Comparison of ENCODE assay signal across 1 cellular context in genomic region chr15:76931397-76932089, GRCh38.
A peak's percentile ranks its signal among the peaks of the same experiment; 100 is the strongest.
TF ChIP-seq lines count a peak whose summit lies in the region.

A gene with protein sequence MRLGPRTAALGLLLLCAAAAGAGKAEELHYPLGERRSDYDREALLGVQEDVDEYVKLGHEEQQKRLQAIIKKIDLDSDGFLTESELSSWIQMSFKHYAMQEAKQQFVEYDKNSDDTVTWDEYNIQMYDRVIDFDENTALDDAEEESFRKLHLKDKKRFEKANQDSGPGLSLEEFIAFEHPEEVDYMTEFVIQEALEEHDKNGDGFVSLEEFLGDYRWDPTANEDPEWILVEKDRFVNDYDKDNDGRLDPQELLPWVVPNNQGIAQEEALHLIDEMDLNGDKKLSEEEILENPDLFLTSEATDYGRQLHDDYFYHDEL (plus strand): TSS chr15:76931749. CDS start chr15:76931842, 93 bp downstream.

TF ChIP-seq in HepG2, 621 proteins besides CTCF, POLR2A, EP300 and RAD21 (continued from another document and continues in another):
- TF ChIP-seq ZBTB10 (CRISPR knock-in tag; IDR thresholded peaks at IDR 0.05; ENCODE audit: borderline replicate concordance) (no peak), MYC (CRISPR knock-in tag; IDR thresholded peaks at IDR 0.05; ENCODE audit: borderline replicate concordance) (peak; percentile 66; the same call in 1 of the 2 replicates), MIER2 (CRISPR knock-in tag; IDR thresholded peaks at IDR 0.05) (no peak), HCFC1 (IDR thresholded peaks at IDR 0.05; ENCODE audit: low read depth, low read length) (no peak), GTF2F1 (IDR thresholded peaks at IDR 0.05; ENCODE audit: low read length) (no peak), ATF6 (CRISPR knock-in tag; conservative IDR thresholded peaks at IDR 0.05) (no peak), NRL (CRISPR knock-in tag; IDR thresholded peaks at IDR 0.05; ENCODE audit: borderline replicate concordance) (no peak), ZNF75D (CRISPR knock-in tag; IDR thresholded peaks at IDR 0.05; ENCODE audit: borderline replicate concordance) (no peak), ZNF230 (CRISPR knock-in tag; IDR thresholded peaks at IDR 0.05) (peak; percentile 29; the same call in 1 of the 2 replicates), ZHX2 (IDR thresholded peaks at IDR 0.05; ENCODE audit: low read depth) (no peak), ZHX2 (CRISPR knock-in tag; IDR thresholded peaks at IDR 0.05; ENCODE audit: borderline replicate concordance) (no peak), ELF3 (CRISPR knock-in tag; IDR thresholded peaks at IDR 0.05) (peak; percentile 78), ZNF138 (CRISPR knock-in tag; IDR thresholded peaks at IDR 0.05; ENCODE audit: low read depth) (peak; percentile 79; the same call in 1 of the 2 replicates), ZNF484 (CRISPR knock-in tag; IDR thresholded peaks at IDR 0.05; ENCODE audit: borderline replicate concordance, low read depth) (no peak), GRHL1 (CRISPR knock-in tag; conservative IDR thresholded peaks at IDR 0.05) (no peak), RFXANK (CRISPR knock-in tag; IDR thresholded peaks at IDR 0.05) (no peak), THAP8 (CRISPR knock-in tag; IDR thresholded peaks at IDR 0.05; ENCODE audit: borderline replicate concordance) (no peak), MAF1 (CRISPR knock-in tag; IDR thresholded peaks at IDR 0.05; ENCODE audit: borderline replicate concordance) (no peak), TAF15 (IDR thresholded peaks at IDR 0.05; ENCODE audit: low read depth, low read length, poor library complexity, severe bottlenecking) (no peak), SMAD9 (CRISPR knock-in tag; IDR thresholded peaks at IDR 0.05) (no peak), TARDBP (CRISPR knock-in tag; IDR thresholded peaks at IDR 0.05) (0 out of 2 replicates have a peak, but pooled peaks have one; percentile 38), KDM5A (IDR thresholded peaks at IDR 0.05; ENCODE audit: borderline replicate concordance, low read length) (peak; percentile 37; the same call in 1 of the 2 replicates), TSC22D2 (CRISPR knock-in tag; IDR thresholded peaks at IDR 0.05; ENCODE audit: borderline replicate concordance) (no peak), ZNF142 (CRISPR knock-in tag; IDR thresholded peaks at IDR 0.05) (no peak), ZNF766 (CRISPR knock-in tag; IDR thresholded peaks at IDR 0.05; ENCODE audit: borderline replicate concordance) (peak; percentile 76; the same call in 1 of the 2 replicates), SOX6 (IDR thresholded peaks at IDR 0.05) (no peak), SOX6 (CRISPR knock-in tag; IDR thresholded peaks at IDR 0.05) (0 out of 2 replicates have a peak, but pooled peaks have one; percentile 16), BATF2 (CRISPR knock-in tag; IDR thresholded peaks at IDR 0.05) (no peak), DDIT3 (CRISPR knock-in tag; IDR thresholded peaks at IDR 0.05) (no peak), PAX8 (CRISPR knock-in tag; IDR thresholded peaks at IDR 0.05; ENCODE audit: borderline replicate concordance) (no peak), ZNF652 (CRISPR knock-in tag; IDR thresholded peaks at IDR 0.05; ENCODE audit: borderline replicate concordance, low read depth) (no peak), DNMT3B (CRISPR knock-in tag; conservative IDR thresholded peaks at IDR 0.05) (no peak), ZFP62 (CRISPR knock-in tag; IDR thresholded peaks at IDR 0.05) (no peak), NPAS2 (CRISPR knock-in tag; IDR thresholded peaks at IDR 0.05; ENCODE audit: borderline replicate concordance) (no peak)
- TF ChIP-seq, protein P1, sequence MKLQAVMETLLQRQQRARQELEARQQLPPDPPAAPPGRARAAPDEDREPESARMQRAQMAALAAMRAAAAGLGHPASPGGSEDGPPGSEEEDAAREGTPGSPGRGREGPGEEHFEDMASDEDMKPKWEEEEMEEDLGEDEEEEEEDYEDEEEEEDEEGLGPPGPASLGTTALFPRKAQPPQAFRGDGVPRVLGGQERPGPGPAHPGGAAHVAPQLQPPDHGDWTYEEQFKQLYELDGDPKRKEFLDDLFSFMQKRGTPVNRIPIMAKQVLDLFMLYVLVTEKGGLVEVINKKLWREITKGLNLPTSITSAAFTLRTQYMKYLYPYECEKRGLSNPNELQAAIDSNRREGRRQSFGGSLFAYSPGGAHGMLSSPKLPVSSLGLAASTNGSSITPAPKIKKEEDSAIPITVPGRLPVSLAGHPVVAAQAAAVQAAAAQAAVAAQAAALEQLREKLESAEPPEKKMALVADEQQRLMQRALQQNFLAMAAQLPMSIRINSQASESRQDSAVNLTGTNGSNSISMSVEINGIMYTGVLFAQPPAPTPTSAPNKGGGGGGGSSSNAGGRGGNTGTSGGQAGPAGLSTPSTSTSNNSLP (IDR thresholded peaks at IDR 0.05; ENCODE audit: low read depth, low read length) = no peak
